Comparison of ENCODE assay signal across 12 cellular contexts in genomic region chr21:45170987-45171386, GRCh38.
A peak's percentile ranks its signal among the peaks of the same experiment; 100 is the strongest.
DNase-seq lines count a peak whose midpoint lies in the region; ATAC-seq and TF ChIP-seq lines count a peak whose summit lies in the region.
"Had no signal": no experiment of that assay in that cellular context is flagged by ENCODE, and none has a peak within 500 bp of the region (broad histone marks: within the 10 kb centered on the region; RNA-seq: fewer than 3 reads in every experiment).

No MANE protein-coding gene starts in this region.

- DNase-seq in activated CD8-positive, alpha-beta memory T cell treated with anti-CD3 and anti-CD28 coated beads, Interleukin-2, amount 10 ng/mL, durations not matched to agents 7 days and 5 days: peak; percentile 36
- DNase-seq in activated CD8-positive, alpha-beta memory T cell treated with anti-CD3 and anti-CD28 coated beads for 24 hours: no peak
- no peak for DNase-seq in T-helper 17 cell
- no peak for DNase-seq in glutamatergic neuron
- no peak for DNase-seq in NK-92 (lab: John Stamatoyannopoulos, UW; ENCODE audit: unreplicated experiment)
- DNase-seq in Caco-2: no peak
- DNase-seq in WTC11 (ENCODE audit: low spot score): no peak
- DNase-seq: DMS79, H9 had no signal

- CTCF ChIA-PET in activated CD8-positive, alpha-beta memory T cell treated with anti-CD3 and anti-CD28 coated beads, Interleukin-2, amount 10 ng/mL, durations not matched to agents 7 days and 5 days (lab: Charles Lee): interaction anchor here (7.6 kb wide), 1 partner anchor 32 kb away, joined by 44 read pairs; no protein-coding TSS in a partner anchor
- CTCF ChIA-PET in Caco-2 (lab: Charles Lee) (no interaction called here), WTC11 (lab: Charles Lee) (no interaction called here)

- TF ChIP-seq CTCF in glutamatergic neuron (IDR thresholded peaks at IDR 0.05; ENCODE audit: partially characterized antibody, unreplicated experiment): no peak
- no peak for TF ChIP-seq CTCF in Caco-2 (IDR thresholded peaks at IDR 0.05; ENCODE audit: insufficient read depth in 1 of 2, low read depth in 1 of 2, low read length in 1 of 2, severe bottlenecking in 1 of 2, unreplicated experiment in 1 of 2)
- no peak for TF ChIP-seq CTCF in WTC11 (IDR thresholded peaks at IDR 0.05)

- H3K4me1 ChIP-seq in Caco-2: no peaks in the 10 kb centered on the region

- peaks cover 23% of the 10 kb centered on the region for H3K4me1 Mint-ChIP-seq in activated CD8-positive, alpha-beta memory T cell treated with anti-CD3 and anti-CD28 coated beads, Interleukin-2, amount 10 ng/mL, durations not matched to agents 7 days and 5 days
- peaks cover 27% of the 10 kb centered on the region for H3K4me1 Mint-ChIP-seq in T-helper 17 cell
- peaks cover 32% of the 10 kb centered on the region for H3K4me1 Mint-ChIP-seq in glutamatergic neuron (ENCODE audit: low read depth, unreplicated experiment)
- no peaks in the 10 kb centered on the region for H3K4me1 Mint-ChIP-seq in Caco-2 (ENCODE audit: low read depth, unreplicated experiment)
- no peaks in the 10 kb centered on the region for H3K4me1 Mint-ChIP-seq in WTC11

- no peak overlapping the region for H3K4me3 Mint-ChIP-seq in activated CD8-positive, alpha-beta memory T cell treated with anti-CD3 and anti-CD28 coated beads, Interleukin-2, amount 10 ng/mL, durations not matched to agents 7 days and 5 days
- H3K4me3 Mint-ChIP-seq in T-helper 17 cell (no peak overlapping the region), glutamatergic neuron (ENCODE audit: unreplicated experiment) (peak overlapping the region; percentile 51), Caco-2 (ENCODE audit: unreplicated experiment) (no peak overlapping the region), WTC11 (no peak overlapping the region)
- H3K4me3 Mint-ChIP-seq: CD14-positive monocyte, GM23338, H9 had no signal

- H3K9me3 Mint-ChIP-seq in activated CD8-positive, alpha-beta memory T cell treated with anti-CD3 and anti-CD28 coated beads, Interleukin-2, amount 10 ng/mL, durations not matched to agents 7 days and 5 days (ENCODE audit: low read depth): no peaks in the 10 kb centered on the region
- peaks cover 10% of the 10 kb centered on the region for H3K9me3 Mint-ChIP-seq in glutamatergic neuron (ENCODE audit: unreplicated experiment)
- no peaks in the 10 kb centered on the region for H3K9me3 Mint-ChIP-seq in Caco-2 (ENCODE audit: unreplicated experiment)
- no peaks in the 10 kb centered on the region for H3K9me3 Mint-ChIP-seq in WTC11
- H3K9me3 Mint-ChIP-seq: CD14-positive monocyte, GM23338, H9 had no signal

- H3K36me3 ChIP-seq in Caco-2 (ENCODE audit: control insufficient read depth, insufficient read depth, low read length): no peaks in the 10 kb centered on the region

- peaks cover 4% of the 10 kb centered on the region for H3K36me3 Mint-ChIP-seq in activated CD8-positive, alpha-beta memory T cell treated with anti-CD3 and anti-CD28 coated beads, Interleukin-2, amount 10 ng/mL, durations not matched to agents 7 days and 5 days
- peaks cover 4% of the 10 kb centered on the region for H3K36me3 Mint-ChIP-seq in T-helper 17 cell (ENCODE audit: low read depth)
- peaks cover 4% of the 10 kb centered on the region for H3K36me3 Mint-ChIP-seq in glutamatergic neuron (ENCODE audit: unreplicated experiment)
- peaks cover under 1% of the 10 kb centered on the region for H3K36me3 Mint-ChIP-seq in Caco-2 (ENCODE audit: insufficient read depth, unreplicated experiment)
- no peaks in the 10 kb centered on the region for H3K36me3 Mint-ChIP-seq in WTC11

- ATAC-seq in activated CD8-positive, alpha-beta memory T cell treated with anti-CD3 and anti-CD28 coated beads, Interleukin-2, amount 10 ng/mL, durations not matched to agents 7 days and 5 days: no peak
- ATAC-seq in T-helper 17 cell (no peak), WTC11 (no peak)
- ATAC-seq: A549, GM23338 had no signal

- no peak overlapping the region for H3K27ac Mint-ChIP-seq in activated CD8-positive, alpha-beta memory T cell treated with anti-CD3 and anti-CD28 coated beads, Interleukin-2, amount 10 ng/mL, durations not matched to agents 7 days and 5 days
- peak overlapping the region; percentile 87 for H3K27ac Mint-ChIP-seq in T-helper 17 cell
- peak overlapping the region; percentile 67 for H3K27ac Mint-ChIP-seq in glutamatergic neuron (ENCODE audit: unreplicated experiment)
- H3K27ac Mint-ChIP-seq in Caco-2 (ENCODE audit: unreplicated experiment): no peak overlapping the region
- no peak overlapping the region for H3K27ac Mint-ChIP-seq in WTC11
- H3K27ac Mint-ChIP-seq: CD14-positive monocyte, GM23338 had no signal

- H3K9me3 ChIP-seq in T-helper 17 cell (ENCODE audit: control insufficient read depth, low read length, poor library complexity, severe bottlenecking): no peaks in the 10 kb centered on the region
- H3K9me3 ChIP-seq in Caco-2: no peaks in the 10 kb centered on the region
- H3K9me3 ChIP-seq: A549 had no signal

- H3K4me3 ChIP-seq in Caco-2 (ENCODE audit: low read depth, low read length): no peak overlapping the region
- H3K4me3 ChIP-seq: A549, GM23338 had no signal

- no peaks in the 10 kb centered on the region for H3K27me3 Mint-ChIP-seq in activated CD8-positive, alpha-beta memory T cell treated with anti-CD3 and anti-CD28 coated beads, Interleukin-2, amount 10 ng/mL, durations not matched to agents 7 days and 5 days
- H3K27me3 Mint-ChIP-seq in T-helper 17 cell: no peaks in the 10 kb centered on the region
- peaks cover 3% of the 10 kb centered on the region for H3K27me3 Mint-ChIP-seq in glutamatergic neuron (ENCODE audit: unreplicated experiment)
- no peaks in the 10 kb centered on the region for H3K27me3 Mint-ChIP-seq in Caco-2 (ENCODE audit: insufficient read depth, unreplicated experiment)
- H3K27me3 Mint-ChIP-seq in WTC11 (ENCODE audit: low read depth): no peaks in the 10 kb centered on the region

- POLR2A ChIA-PET in Caco-2 (lab: Charles Lee) (no interaction called here), WTC11 (lab: Charles Lee) (no interaction called here)

- no peaks in the 10 kb centered on the region for H3K27me3 ChIP-seq in Caco-2 (replicated peaks; ENCODE audit: control insufficient read depth, insufficient read depth, low read length)

- intact Hi-C loops in Caco-2 (cut with micrococcal nuclease; ENCODE audit: unreplicated experiment): no loop called here

- BruUV-seq in Caco-2 (replicated peaks; lab: Mats Ljungman, UMichigan): no TSS peak

TF ChIP-seq in WTC11, 78 proteins besides CTCF, POLR2A, EP300 and RAD21:
- no peak for TF ChIP-seq SMAD4 (CRISPR knock-in tag; IDR thresholded peaks at IDR 0.05)
TF ChIP-seq in WTC11: peak in this region for 0.

Comparison
In these comparisons a context has a peak if more than half of its experiments do, and no peak if none do; other contexts are left out.
1. H3K27ac Mint-ChIP-seq: peak in T-helper 17 cell (single experiment) and glutamatergic neuron (single experiment); none in activated CD8-positive, alpha-beta memory T cell treated with anti-CD3 and anti-CD28 coated beads, Interleukin-2, amount 10 ng/mL, durations not matched to agents 7 days and 5 days (single experiment), Caco-2 (single experiment) and WTC11 (single experiment).